ENCODE assay signal across 8 cellular contexts in genomic region chr10:60732240-60733188, GRCh38. TPM values are rescaled to one million over a fixed set of nuclear protein-coding genes. Genes with fewer than 3 reads are reported as not detected.
DNase-seq lines count a peak whose midpoint lies in the region; ATAC-seq and TF ChIP-seq lines count a peak whose summit lies in the region.

No MANE protein-coding gene starts in this region.

- WGBS in hepatocyte (ENCODE audit: low lambda C conversion rate, missing lambda C conversion rate), result 5% methylated on average over 40 of the region's 47 CpGs

- peak; percentile 14 to 50 (median 35) for DNase-seq in CD4-positive, alpha-beta T cell
- DNase-seq in GM20000 (ENCODE audit: low spot score) (peak; percentile 58), MM.1S (peak; percentile 37), hepatocyte (ENCODE audit: low spot score) (peak; percentile 49), AG08395 (ENCODE audit: low spot score) (no peak), dedifferentiated amniotic fluid mesenchymal stem cell (ENCODE audit: extremely low spot score) (no peak)
- peak; percentile 73 for DNase-seq in activated effector memory CD4-positive, alpha-beta T cell treated with anti-CD3 and anti-CD28 coated beads, Interleukin-2, amount 50 U/mL, for 16 hours

- CTCF ChIA-PET in CD4-positive, alpha-beta T cell (lab: Charles Lee), result interaction anchor here (0.9 kb wide), 1 partner anchor 39 kb away, joined by 3 read pairs; no protein-coding TSS in a partner anchor

- peak; percentile 41 for ATAC-seq in CD4-positive, alpha-beta T cell (ENCODE audit: poor library complexity)

- H3K79me2 ChIP-seq in MM.1S (ENCODE audit: low read length), result no peaks in the 10 kb centered on the region
- H3K79me2 ChIP-seq in hepatocyte, result peaks cover 3% of the 10 kb centered on the region

- H3K27me3 ChIP-seq in CD4-positive, alpha-beta T cell (ENCODE audit: control insufficient read depth, insufficient read depth, low read length), result no peaks in the 10 kb centered on the region
- H3K27me3 ChIP-seq in MM.1S (replicated peaks; ENCODE audit: insufficient read depth, low read length) (peaks cover 57% of the 10 kb centered on the region), hepatocyte (peaks cover 3% of the 10 kb centered on the region), skeletal muscle satellite cell (ENCODE audit: control insufficient read depth, insufficient read depth, low read length) (peaks cover 38% of the 10 kb centered on the region)

- TF ChIP-seq CTCF in CD4-positive, alpha-beta T cell (IDR thresholded peaks at IDR 0.05), result no peak
- TF ChIP-seq CTCF in GM20000 (IDR thresholded peaks at IDR 0.05; ENCODE audit: extremely low read depth, missing control alignments) (no peak), MM.1S (IDR thresholded peaks at IDR 0.05; ENCODE audit: low read length) (no peak), hepatocyte (IDR thresholded peaks at IDR 0.05; ENCODE audit: poor library complexity) (no peak)

- H3K27ac ChIP-seq in CD4-positive, alpha-beta T cell (ENCODE audit: low read depth, low read length), result peak overlapping the region; percentile 83
- no peak overlapping the region for H3K27ac ChIP-seq in MM.1S (ENCODE audit: low read length)
- H3K27ac ChIP-seq in hepatocyte, result peak overlapping the region; percentile 56

- H3F3A ChIP-seq in MM.1S (ENCODE audit: insufficient read depth, low read length), result peaks cover 12% of the 10 kb centered on the region; the same call in 1 of the 2 replicates

- no peaks in the 10 kb centered on the region for H3K27me3 Mint-ChIP-seq in CD4-positive, alpha-beta T cell

- H3K36me3 ChIP-seq in MM.1S (replicated peaks; ENCODE audit: insufficient read depth, low read length), result no peaks in the 10 kb centered on the region
- no peaks in the 10 kb centered on the region for H3K36me3 ChIP-seq in hepatocyte (replicated peaks; ENCODE audit: insufficient read depth, low read depth)
- no peaks in the 10 kb centered on the region for H3K36me3 ChIP-seq in skeletal muscle satellite cell (ENCODE audit: insufficient read depth, low read length)

- no peaks in the 10 kb centered on the region for H3K9me3 ChIP-seq in CD4-positive, alpha-beta T cell (ENCODE audit: control insufficient read depth, low read length)
- H3K9me3 ChIP-seq in MM.1S (replicated peaks; ENCODE audit: insufficient read depth, low read length), result no peaks in the 10 kb centered on the region
- H3K9me3 ChIP-seq in hepatocyte (ENCODE audit: low read depth), result no peaks in the 10 kb centered on the region
- no peaks in the 10 kb centered on the region for H3K9me3 ChIP-seq in skeletal muscle satellite cell (replicated peaks; ENCODE audit: low read length)

- H3K9ac ChIP-seq in MM.1S (ENCODE audit: low read length) (peak overlapping the region; percentile 53), skeletal muscle satellite cell (ENCODE audit: low read depth, low read length) (peak overlapping the region; percentile 51)

- no peaks in the 10 kb centered on the region for H3K9me3 Mint-ChIP-seq in CD4-positive, alpha-beta T cell

- H3K4me2 ChIP-seq in MM.1S (ENCODE audit: low read depth, low read length), result peak overlapping the region; percentile 98
- H3K4me2 ChIP-seq in hepatocyte, result peak overlapping the region; percentile 97
- H3K4me2 ChIP-seq in skeletal muscle satellite cell (ENCODE audit: low read length), result peak overlapping the region; percentile 91

- H3K27ac Mint-ChIP-seq in CD4-positive, alpha-beta T cell, result peak overlapping the region; percentile 99

- H3K4me1 ChIP-seq in MM.1S (ENCODE audit: low read length) (peaks cover 13% of the 10 kb centered on the region), hepatocyte (ENCODE audit: insufficient read depth) (peaks cover 4% of the 10 kb centered on the region), skeletal muscle satellite cell (ENCODE audit: control insufficient read depth, insufficient read depth, low read length) (peaks cover 5% of the 10 kb centered on the region)

- no peaks in the 10 kb centered on the region for H4K20me1 ChIP-seq in MM.1S (ENCODE audit: insufficient read depth, low read length)
- no peaks in the 10 kb centered on the region for H4K20me1 ChIP-seq in hepatocyte (ENCODE audit: insufficient read depth, poor library complexity, severe bottlenecking)

- H2AFZ ChIP-seq in MM.1S (ENCODE audit: low read length) (peak overlapping the region; percentile 88), hepatocyte (peak overlapping the region; percentile 95)

- H3K4me1 Mint-ChIP-seq in CD4-positive, alpha-beta T cell (ENCODE audit: low read depth), result peaks cover 57% of the 10 kb centered on the region

- H3K4me3 Mint-ChIP-seq in CD4-positive, alpha-beta T cell, result peak overlapping the region; percentile 97

- intact Hi-C loops in CD4-positive, alpha-beta T cell (cut with DNase I, micrococcal nuclease), result loop anchor here in 1 of 2 experiments (2.0 to 5.0 kb wide), 3 partner anchors 30 to 70 kb away; no protein-coding TSS in a partner anchor

- H3K9me2 ChIP-seq in MM.1S (replicated peaks; ENCODE audit: insufficient read depth, low read length), result no peaks in the 10 kb centered on the region
- no peaks in the 10 kb centered on the region for H3K9me2 ChIP-seq in hepatocyte (replicated peaks; ENCODE audit: insufficient read depth)

- POLR2A ChIA-PET in CD4-positive, alpha-beta T cell (lab: Charles Lee), result interaction anchor here (0.8 to 1.1 kb wide), 6 partner anchors 35 to 96 kb away, joined by 3 to 4 read pairs (median 4); partner anchors contain the start of gene CDK1

- H3K36me3 Mint-ChIP-seq in CD4-positive, alpha-beta T cell (ENCODE audit: low read depth), result peaks cover 15% of the 10 kb centered on the region

- H3K4me3 ChIP-seq in MM.1S (ENCODE audit: low read length), result peak overlapping the region; percentile 69
- peak overlapping the region; percentile 77 for H3K4me3 ChIP-seq in hepatocyte
- H3K4me3 ChIP-seq in skeletal muscle satellite cell (ENCODE audit: low read length), result peak overlapping the region; percentile 72

RNA-seq across cellular contexts. Expression of gene CDK1, which starts 45.8 kb away (rescaled TPM):
- total RNA-seq in CD4-positive, alpha-beta T cell, result 1 to 10 TPM in 1 of 2 experiments, under 1 TPM in 1; 0.75 to 1.1 TPM
- total RNA-seq in hepatocyte, result 31.7 and 33.6 TPM in 2 replicates
- 23.1 and 31.6 TPM in 2 replicates for polyA plus RNA-seq in hepatocyte
- 29.7 and 31.7 TPM in 2 replicates for total RNA-seq in skeletal muscle satellite cell (2012; rRNA removed)

Comparison
In these comparisons a context has a peak if more than half of its experiments do, and no peak if none do; other contexts are left out.
1. DNase-seq: peak in CD4-positive, alpha-beta T cell (10 of 10), GM20000 (single experiment), MM.1S (single experiment), activated effector memory CD4-positive, alpha-beta T cell treated with anti-CD3 and anti-CD28 coated beads, Interleukin-2, amount 50 U/mL, for 16 hours (single experiment) and hepatocyte (single experiment); none in AG08395 (single experiment) and dedifferentiated amniotic fluid mesenchymal stem cell (single experiment).
2. RNA of gene CDK1, which starts 45.8 kb away (total RNA-seq): 31.7 to 33.6 TPM in hepatocyte; 0.75 to 1.1 TPM in CD4-positive, alpha-beta T cell; every median in the first group is over 10 times any median in the second.
3. Peak in every context shown above with its lines, with median percentiles within 50 percentile points of each other: H3K4me2 ChIP-seq and H3K4me3 ChIP-seq.